7 cellular contexts compared by ENCODE assay signal in genomic region chr11:16605440-16605970, GRCh38.
DNase-seq lines count a peak whose midpoint lies in the region; ATAC-seq lines count a peak whose summit lies in the region.

No MANE protein-coding gene starts in this region.

- ATAC-seq in memory B cell (ENCODE audit: low read depth): no peak
- no peak for ATAC-seq in HG02588 (IDR thresholded peaks at IDR 0.05; ENCODE audit: unreplicated experiment)

- no peaks in the 10 kb centered on the region for H3K36me3 Mint-ChIP-seq in dendritic cell treated with granulocyte-macrophage colony-stimulating factor and Interleukin-4, amounts not matched to agents 40 ng/mL and 50 ng/mL, for 4 days (ENCODE audit: low read depth)
- peaks cover 6% of the 10 kb centered on the region for H3K36me3 Mint-ChIP-seq in memory B cell

- H3K4me3 Mint-ChIP-seq in dendritic cell treated with granulocyte-macrophage colony-stimulating factor and Interleukin-4, amounts not matched to agents 40 ng/mL and 50 ng/mL, for 4 days: peak overlapping the region; percentile 72
- peak overlapping the region; percentile 74 for H3K4me3 Mint-ChIP-seq in memory B cell

- H3K4me1 Mint-ChIP-seq in dendritic cell treated with granulocyte-macrophage colony-stimulating factor and Interleukin-4, amounts not matched to agents 40 ng/mL and 50 ng/mL, for 4 days (ENCODE audit: low read depth): peaks cover 23% of the 10 kb centered on the region
- peaks cover 10% of the 10 kb centered on the region for H3K4me1 Mint-ChIP-seq in memory B cell

- H3K4me3 ChIP-seq in GM08714 (ENCODE audit: low read length) (peak overlapping the region; percentile 21; the same call in 1 of the 2 replicates), urinary bladder (ENCODE audit: low read depth, low read length) (peak overlapping the region; percentile 69)

- no peaks in the 10 kb centered on the region for H3K9me3 Mint-ChIP-seq in dendritic cell treated with granulocyte-macrophage colony-stimulating factor and Interleukin-4, amounts not matched to agents 40 ng/mL and 50 ng/mL, for 4 days
- no peaks in the 10 kb centered on the region for H3K9me3 Mint-ChIP-seq in memory B cell

- DNase-seq in NCI-H1092 (lab: John Stamatoyannopoulos, UW): peak; percentile 18
- DNase-seq in memory B cell (ENCODE audit: low spot score in 2 of 2): no peak
- no peak for DNase-seq in mucosa of gallbladder (ENCODE audit: low spot score)

- no peaks in the 10 kb centered on the region for H3K4me1 ChIP-seq in urinary bladder (ENCODE audit: insufficient read depth)

- H3K27me3 Mint-ChIP-seq in dendritic cell treated with granulocyte-macrophage colony-stimulating factor and Interleukin-4, amounts not matched to agents 40 ng/mL and 50 ng/mL, for 4 days: peaks cover 31% of the 10 kb centered on the region
- H3K27me3 Mint-ChIP-seq in memory B cell: peaks cover 20% of the 10 kb centered on the region

- H3K27ac ChIP-seq in urinary bladder (ENCODE audit: low read depth): peak overlapping the region; percentile 78

- intact Hi-C loops in dendritic cell treated with granulocyte-macrophage colony-stimulating factor and Interleukin-4, amounts not matched to agents 40 ng/mL and 50 ng/mL, for 4 days (cut with micrococcal nuclease): loop anchor here (5.0 to 10.0 kb wide), 2 partner anchors 753 to 831 kb away; no protein-coding TSS in a partner anchor

- H3K27ac Mint-ChIP-seq in dendritic cell treated with granulocyte-macrophage colony-stimulating factor and Interleukin-4, amounts not matched to agents 40 ng/mL and 50 ng/mL, for 4 days: peak overlapping the region; percentile 39
- H3K27ac Mint-ChIP-seq in memory B cell: no peak overlapping the region

- H3K36me3 ChIP-seq in urinary bladder (ENCODE audit: insufficient read depth): no peaks in the 10 kb centered on the region

- 1% methylated on average over 34 of the region's 34 CpGs for WGBS in urinary bladder
